In the genomic region with DNA sequence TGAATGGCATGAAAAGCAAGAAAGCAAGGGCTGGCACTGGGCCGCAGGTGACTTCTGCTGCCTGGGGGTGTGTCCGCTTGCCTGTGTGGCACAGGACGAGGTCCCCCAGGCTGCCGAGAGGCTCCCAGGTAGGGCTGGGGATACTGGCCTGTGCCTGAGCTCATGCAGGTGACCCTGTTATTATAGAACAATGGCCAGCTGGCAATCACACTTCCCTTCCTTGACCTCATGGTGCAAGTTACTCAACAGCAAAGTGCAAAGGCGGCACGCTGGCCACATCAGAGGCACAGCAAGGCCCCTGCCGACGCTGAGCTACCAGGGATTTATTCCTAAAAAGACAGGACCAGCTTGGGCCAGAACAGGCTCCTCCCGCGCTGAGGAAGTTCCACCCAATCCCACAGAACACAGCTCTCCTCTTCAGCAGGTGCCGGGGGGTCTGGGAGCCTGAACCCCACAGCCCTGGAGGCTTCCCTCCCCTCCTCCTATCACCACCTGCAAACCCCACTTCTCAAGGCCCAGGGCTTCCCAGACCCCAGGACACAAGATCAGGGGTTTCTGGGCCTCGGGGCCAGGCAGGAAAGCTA, we compare ENCODE assay signal across 12 cellular contexts. TPM values are rescaled to one million over a fixed set of nuclear protein-coding genes. Genes with fewer than 3 reads are reported as not detected.
DNase-seq lines count a peak whose midpoint lies in the region; ATAC-seq, FAIRE-seq and TF ChIP-seq lines count a peak whose summit lies in the region.
"Had no signal": no experiment of that assay in that cellular context is flagged by ENCODE, and none has a peak within 500 bp of the region (broad histone marks: within the 10 kb centered on the region; RNA-seq: fewer than 3 reads in every experiment).

No MANE protein-coding gene starts in this region.

- TF ChIP-seq CTCF in body of pancreas (IDR thresholded peaks at IDR 0.05) (no peak), neutrophil (IDR thresholded peaks at IDR 0.05) (no peak), tibial artery (IDR thresholded peaks at IDR 0.05) (no peak)

- H3K36me3 ChIP-seq in body of pancreas (replicated peaks in 1 of 2; ENCODE audit: insufficient read depth in 1 of 2, low read depth in 2 of 2) (peaks cover 9 to 16% of the 10 kb centered on the region in 2 donors), neutrophil (peaks cover 45% of the 10 kb centered on the region), tibial artery (peaks cover 30 to 53% (median 45%) of the 10 kb centered on the region in 3 donors)

- DNase-seq in GM12892 (ENCODE audit: insufficient read length): no peak
- DNase-seq in OCI-M1 (lab: John Stamatoyannopoulos, UW): peak; percentile 90
- DNase-seq in body of pancreas: peak in 3 of 4 donors; percentile 43 to 67 (median 48)
- DNase-seq in kidney tubule cell (ENCODE audit: low spot score): no peak
- no peak for DNase-seq in tibial artery
- DNase-seq: NCI-H1105, SIG-M5 had no signal

- 36 to 54% methylated on average over 8 to 12 of the region's 12 CpGs for WGBS in body of pancreas, 2 donors

- H3K4me3 ChIP-seq in body of pancreas (no peak overlapping the region), neutrophil (ENCODE audit: low read depth in 1 of 2, low read length in 1 of 2) (peak overlapping the region; percentile 96 to 100), tibial artery (no peak overlapping the region)

- H3K9me3 ChIP-seq in body of pancreas: no peaks in the 10 kb centered on the region
- no peaks in the 10 kb centered on the region for H3K9me3 ChIP-seq in neutrophil
- no peaks in the 10 kb centered on the region for H3K9me3 ChIP-seq in tibial artery

- TF ChIP-seq POLR2A in GM12892 (IDR thresholded peaks at IDR 0.05; ENCODE audit: low read depth, low read length) (0 out of 2 replicates have a peak, but pooled peaks have one; percentile 17), body of pancreas (IDR thresholded peaks at IDR 0.05) (no peak)

- ATAC-seq in body of pancreas (peak; percentile 15), GM19467 (IDR thresholded peaks at IDR 0.05; ENCODE audit: unreplicated experiment) (no peak), HG03159 (IDR thresholded peaks at IDR 0.05; ENCODE audit: unreplicated experiment) (no peak)

- H3K27me3 ChIP-seq in body of pancreas (no peaks in the 10 kb centered on the region), neutrophil (no peaks in the 10 kb centered on the region), tibial artery (peaks cover 0 to 20% of the 10 kb centered on the region in 2 donors)

- H3K4me1 ChIP-seq in body of pancreas (peaks cover 38% of the 10 kb centered on the region), neutrophil (ENCODE audit: control insufficient read depth in 1 of 2, insufficient read depth in 1 of 2, low read depth in 1 of 2, low read length in 1 of 2) (peaks cover 54 to 63% of the 10 kb centered on the region in 2 experiments), tibial artery (peaks cover 0 to 20% (median 6%) of the 10 kb centered on the region in 4 donors)

- intact Hi-C loops in body of pancreas (cut with DNase I) (no loop called here), tibial artery (cut with DNase I; ENCODE audit: low total_unique reads) (no loop called here)

- FAIRE-seq in GM12892 (lab: Jason Lieb, UNC): no peak
- FAIRE-seq: endothelial cell of umbilical vein had no signal

- H3K27ac ChIP-seq in body of pancreas: peak overlapping the region; percentile 25 to 84 (median 57)
- peak overlapping the region; percentile 100 for H3K27ac ChIP-seq in neutrophil
- H3K27ac ChIP-seq in tibial artery: no peak overlapping the region

RNA-seq across cellular contexts. Expression of a gene that starts 1.4 kb away (rescaled TPM):
- polyA plus RNA-seq in GM12892 (2012; ENCODE audit: missing spikeins): 20.8 TPM
- total RNA-seq in body of pancreas: 1 to 10 TPM; 3.4 to 4.6 TPM

RNA-seq across cellular contexts. Expression of a gene that starts 30.6 kb away (rescaled TPM):
- polyA plus RNA-seq in GM12892 (2012; ENCODE audit: missing spikeins): 23.8 TPM
- 10 to 100 TPM; 32.2 to 36.6 TPM for total RNA-seq in body of pancreas

RNA-seq across cellular contexts. Expression of a gene that starts 30.6 kb away (rescaled TPM):
- polyA plus RNA-seq in GM12892 (2012; ENCODE audit: missing spikeins): 28.3 TPM
- total RNA-seq in body of pancreas: 10 to 100 TPM; 15.0 to 22.7 TPM

RNA-seq across cellular contexts. Expression of a gene that starts 40.4 kb away (rescaled TPM):
- not detected for polyA plus RNA-seq in GM12892 (2012; ENCODE audit: missing spikeins)
- under 1 TPM in 1 of 2 donors, not detected in 1; 0.26 TPM for total RNA-seq in body of pancreas
- total RNA-seq: endothelial cell of umbilical vein, skeletal muscle tissue had no signal
- polyA plus RNA-seq: endothelial cell of umbilical vein had no signal

RNA-seq across cellular contexts. Expression of a gene that starts 48.1 kb away (rescaled TPM):
- not detected for polyA plus RNA-seq in GM12892 (2012; ENCODE audit: missing spikeins)
- not detected for total RNA-seq in body of pancreas
- total RNA-seq: endothelial cell of umbilical vein, skeletal muscle tissue had no signal
- polyA plus RNA-seq: endothelial cell of umbilical vein had no signal

Comparison
In these comparisons a context has a peak if more than half of its experiments do, and no peak if none do; other contexts are left out.
1. DNase-seq: peak in OCI-M1 (single experiment) and body of pancreas (3 of 4); none in GM12892 (single experiment), kidney tubule cell (single experiment) and tibial artery (0 of 2).
2. H3K27ac ChIP-seq: peak in body of pancreas (4 of 4) and neutrophil (single experiment); none in tibial artery (0 of 2).
3. H3K4me3 ChIP-seq: peak in neutrophil (2 of 2); none in body of pancreas (0 of 2) and tibial artery (0 of 2).